ENCODE assay signal across 18 cellular contexts in genomic region chr9:131565369-131565768, GRCh38.
"Had no signal": no experiment of that assay in that cellular context is flagged by ENCODE, and none has a peak within 500 bp of the region (broad histone marks: within the 10 kb centered on the region; RNA-seq: fewer than 3 reads in every experiment).

No MANE protein-coding gene starts in this region.

- DNase-seq: KBM-7, NCI-H1092, NCI-H1105 treated with DMSO at 0.1 percent for 48 hours, NCI-H1417 treated with DMSO at 0.1 percent for 48 hours, NCI-H146, NCI-H1694 treated with DMSO at 0.1 percent for 48 hours, NCI-H1930, NCI-H2081, NCI-H2107, NCI-H2227 treated with DMSO at 0.1 percent for 48 hours, NCI-H524, NCI-H526 treated with DMSO at 0.1 percent for 48 hours, NCI-H748 treated with DMSO at 0.1 percent for 48 hours, PC-3, SHP77, SK-N-SH had no signal

- H3K4me2 ChIP-seq: SK-N-SH had no signal

- H3K9ac ChIP-seq: SK-N-SH had no signal

- ATAC-seq: Panc1, PC-3 had no signal

- H3K27ac ChIP-seq: RWPE1 had no signal
